In genomic region chr4:7103599-7104365, GRCh38 we compare ENCODE assay signal across 1 cellular context.
TF ChIP-seq lines count a peak whose summit lies in the region.

No MANE protein-coding gene starts in this region.

TF ChIP-seq in HepG2, 621 proteins besides CTCF, POLR2A, EP300 and RAD21 (continued from another document and continues in another):
- TF ChIP-seq ZBTB46 (CRISPR knock-in tag; IDR thresholded peaks at IDR 0.05; ENCODE audit: borderline replicate concordance), result no peak
- TF ChIP-seq ARNTL (CRISPR knock-in tag; IDR thresholded peaks at IDR 0.05), result no peak
- TF ChIP-seq NR2F2 (IDR thresholded peaks at IDR 0.05; ENCODE audit: borderline replicate concordance, low read depth), result no peak
- TF ChIP-seq ATF6 (CRISPR knock-in tag; conservative IDR thresholded peaks at IDR 0.05), result no peak
- TF ChIP-seq ARNT2 (CRISPR knock-in tag; IDR thresholded peaks at IDR 0.05; ENCODE audit: low read depth), result 0 out of 2 replicates have a peak, but pooled peaks have one; percentile 18
- TF ChIP-seq ZNF570 (CRISPR knock-in tag; IDR thresholded peaks at IDR 0.05; ENCODE audit: borderline replicate concordance), result no peak
- TF ChIP-seq ZMAT3 (CRISPR knock-in tag; conservative IDR thresholded peaks at IDR 0.05), result peak; percentile 79
- no peak for TF ChIP-seq ZNF616 (CRISPR knock-in tag; IDR thresholded peaks at IDR 0.05; ENCODE audit: low read depth)
- TF ChIP-seq ZNF350 (CRISPR knock-in tag; IDR thresholded peaks at IDR 0.05; ENCODE audit: borderline replicate concordance, low read depth), result peak; percentile 76
- TF ChIP-seq CBFB (CRISPR knock-in tag; IDR thresholded peaks at IDR 0.05), result no peak
- TF ChIP-seq MYPOP (CRISPR knock-in tag; IDR thresholded peaks at IDR 0.05), result no peak
- 0 out of 2 replicates have a peak, but pooled peaks have one; percentile 24 for TF ChIP-seq AHR (CRISPR knock-in tag; IDR thresholded peaks at IDR 0.05)
- TF ChIP-seq FOXM1 (CRISPR knock-in tag; IDR thresholded peaks at IDR 0.05), result no peak
- peak; percentile 72; the same call in 1 of the 2 replicates for TF ChIP-seq HOXA5 (CRISPR knock-in tag; IDR thresholded peaks at IDR 0.05)
- no peak for TF ChIP-seq SMARCE1 (IDR thresholded peaks at IDR 0.05; ENCODE audit: borderline replicate concordance)
- TF ChIP-seq ZMYM4 (CRISPR knock-in tag; IDR thresholded peaks at IDR 0.05), result peak; percentile 40
- TF ChIP-seq WIZ (CRISPR knock-in tag; IDR thresholded peaks at IDR 0.05), result no peak
- no peak for TF ChIP-seq CREB3 (CRISPR knock-in tag; IDR thresholded peaks at IDR 0.05)
- TF ChIP-seq NFATC3 (CRISPR knock-in tag; IDR thresholded peaks at IDR 0.05), result peak; percentile 78; the same call in 1 of the 2 replicates
- no peak for TF ChIP-seq ZNF770 (CRISPR knock-in tag; IDR thresholded peaks at IDR 0.05)
- TF ChIP-seq MXD4 (CRISPR knock-in tag; IDR thresholded peaks at IDR 0.05), result peak; percentile 35; the same call in 1 of the 2 replicates
- 0 out of 4 replicates have a peak, but pooled peaks of 1 of the 2 experiments have one; percentile 17 for TF ChIP-seq NR2F1 (CRISPR knock-in tag; IDR thresholded peaks at IDR 0.05)
- TF ChIP-seq ZNF331 (CRISPR knock-in tag; IDR thresholded peaks at IDR 0.05), result 0 out of 2 replicates have a peak, but pooled peaks have one; percentile 35
- TF ChIP-seq NFRKB (IDR thresholded peaks at IDR 0.05), result no peak
- no peak for TF ChIP-seq NR1H2 (CRISPR knock-in tag; IDR thresholded peaks at IDR 0.05; ENCODE audit: borderline replicate concordance, low read depth)
- TF ChIP-seq ZMYM3 (CRISPR knock-in tag; IDR thresholded peaks at IDR 0.05), result peak; percentile 90
- no peak for TF ChIP-seq ZC3H13 (CRISPR knock-in tag; IDR thresholded peaks at IDR 0.05)
- TF ChIP-seq PAXIP1 (CRISPR knock-in tag; conservative IDR thresholded peaks at IDR 0.05), result peak; percentile 97
- TF ChIP-seq ZNF362 (CRISPR knock-in tag; IDR thresholded peaks at IDR 0.05; ENCODE audit: borderline replicate concordance), result no peak
- 0 out of 2 replicates have a peak, but pooled peaks have one; percentile 60 for TF ChIP-seq ELF1 (CRISPR knock-in tag; IDR thresholded peaks at IDR 0.05)
- TF ChIP-seq KLF9 (CRISPR knock-in tag; IDR thresholded peaks at IDR 0.05; ENCODE audit: low read depth), result no peak
- no peak for TF ChIP-seq MTERF4 (CRISPR knock-in tag; IDR thresholded peaks at IDR 0.05)
- TF ChIP-seq MYC (CRISPR knock-in tag; IDR thresholded peaks at IDR 0.05; ENCODE audit: borderline replicate concordance), result peak; percentile 72; the same call in 1 of the 2 replicates
- TF ChIP-seq SIN3A (IDR thresholded peaks at IDR 0.05; ENCODE audit: borderline replicate concordance, low read depth, low read length), result no peak
- TF ChIP-seq RBM22 (optimal IDR thresholded peaks at IDR 0.05; ENCODE audit: low read length), result no peak
- TF ChIP-seq ATRX (CRISPR knock-in tag; IDR thresholded peaks at IDR 0.05; ENCODE audit: borderline replicate concordance), result no peak
- TF ChIP-seq ZNF781 (CRISPR knock-in tag; IDR thresholded peaks at IDR 0.05; ENCODE audit: borderline replicate concordance, not compliant biosample characterization), result no peak
- peak; percentile 49; the same call in 1 of the 2 replicates for TF ChIP-seq FOXA3 (CRISPR knock-in tag; IDR thresholded peaks at IDR 0.05)
- 0 out of 2 replicates have a peak, but pooled peaks have one; percentile 45 for TF ChIP-seq PCBP1 (IDR thresholded peaks at IDR 0.05; ENCODE audit: borderline replicate concordance, low read depth, low read length)
- no peak for TF ChIP-seq SKI (IDR thresholded peaks at IDR 0.05; ENCODE audit: partially characterized antibody)
